In the genomic region with DNA sequence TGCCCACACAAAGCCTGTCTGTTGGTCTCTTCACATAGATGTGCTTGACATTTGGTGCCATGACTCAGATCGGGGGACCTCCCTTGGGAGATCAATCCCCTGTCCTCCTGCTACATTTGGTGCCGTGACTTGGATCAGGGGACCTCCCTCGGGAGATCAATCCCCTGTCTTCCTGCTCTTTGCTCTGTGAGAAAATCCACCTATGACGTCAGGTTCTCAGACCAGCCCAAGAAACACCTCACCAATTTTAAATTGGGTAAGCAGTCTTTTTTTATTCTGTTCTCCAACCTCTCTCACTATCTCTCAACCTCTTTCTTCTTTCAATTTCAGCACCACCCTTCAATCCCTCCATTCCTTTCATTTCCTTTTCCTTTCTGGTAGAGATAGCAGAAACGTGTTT, we compare ENCODE assay signal across 1 cellular context.
TF ChIP-seq lines count a peak whose summit lies in the region.

No MANE protein-coding gene starts in this region.

TF ChIP-seq in GM12878, 131 proteins besides CTCF, POLR2A, EP300 and RAD21 (continued from another document):
- TF ChIP-seq NR2C2 (IDR thresholded peaks at IDR 0.05; ENCODE audit: borderline replicate concordance, control insufficient read depth, insufficient read length, low read depth) = no peak
- TF ChIP-seq MEF2B (IDR thresholded peaks at IDR 0.05; ENCODE audit: partially characterized antibody, poor library complexity, severe bottlenecking) = peak; percentile 86
- TF ChIP-seq, protein P1, sequence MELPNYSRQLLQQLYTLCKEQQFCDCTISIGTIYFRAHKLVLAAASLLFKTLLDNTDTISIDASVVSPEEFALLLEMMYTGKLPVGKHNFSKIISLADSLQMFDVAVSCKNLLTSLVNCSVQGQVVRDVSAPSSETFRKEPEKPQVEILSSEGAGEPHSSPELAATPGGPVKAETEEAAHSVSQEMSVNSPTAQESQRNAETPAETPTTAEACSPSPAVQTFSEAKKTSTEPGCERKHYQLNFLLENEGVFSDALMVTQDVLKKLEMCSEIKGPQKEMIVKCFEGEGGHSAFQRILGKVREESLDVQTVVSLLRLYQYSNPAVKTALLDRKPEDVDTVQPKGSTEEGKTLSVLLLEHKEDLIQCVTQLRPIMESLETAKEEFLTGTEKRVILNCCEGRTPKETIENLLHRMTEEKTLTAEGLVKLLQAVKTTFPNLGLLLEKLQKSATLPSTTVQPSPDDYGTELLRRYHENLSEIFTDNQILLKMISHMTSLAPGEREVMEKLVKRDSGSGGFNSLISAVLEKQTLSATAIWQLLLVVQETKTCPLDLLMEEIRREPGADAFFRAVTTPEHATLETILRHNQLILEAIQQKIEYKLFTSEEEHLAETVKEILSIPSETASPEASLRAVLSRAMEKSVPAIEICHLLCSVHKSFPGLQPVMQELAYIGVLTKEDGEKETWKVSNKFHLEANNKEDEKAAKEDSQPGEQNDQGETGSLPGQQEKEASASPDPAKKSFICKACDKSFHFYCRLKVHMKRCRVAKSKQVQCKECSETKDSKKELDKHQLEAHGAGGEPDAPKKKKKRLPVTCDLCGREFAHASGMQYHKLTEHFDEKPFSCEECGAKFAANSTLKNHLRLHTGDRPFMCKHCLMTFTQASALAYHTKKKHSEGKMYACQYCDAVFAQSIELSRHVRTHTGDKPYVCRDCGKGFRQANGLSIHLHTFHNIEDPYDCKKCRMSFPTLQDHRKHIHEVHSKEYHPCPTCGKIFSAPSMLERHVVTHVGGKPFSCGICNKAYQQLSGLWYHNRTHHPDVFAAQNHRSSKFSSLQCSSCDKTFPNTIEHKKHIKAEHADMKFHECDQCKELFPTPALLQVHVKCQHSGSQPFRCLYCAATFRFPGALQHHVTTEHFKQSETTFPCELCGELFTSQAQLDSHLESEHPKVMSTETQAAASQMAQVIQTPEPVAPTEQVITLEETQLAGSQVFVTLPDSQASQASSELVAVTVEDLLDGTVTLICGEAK (IDR thresholded peaks at IDR 0.05; ENCODE audit: borderline replicate concordance) = no peak
- no peak for TF ChIP-seq MTA2 (IDR thresholded peaks at IDR 0.05; ENCODE audit: low read depth)
- TF ChIP-seq IKZF1 (conservative IDR thresholded peaks at IDR 0.05) = peak; percentile 42; the same call in 1 of the 2 replicates
- no peak for TF ChIP-seq NFIC (IDR thresholded peaks at IDR 0.05; ENCODE audit: low read depth, low read length)
- TF ChIP-seq MYC (IDR thresholded peaks at IDR 0.05; ENCODE audit: insufficient read depth, insufficient read length, insufficient replicate concordance, low read length, severe bottlenecking) = no peak
- TF ChIP-seq STAT1 (conservative IDR thresholded peaks at IDR 0.05) = no peak
- TF ChIP-seq, protein P2, sequence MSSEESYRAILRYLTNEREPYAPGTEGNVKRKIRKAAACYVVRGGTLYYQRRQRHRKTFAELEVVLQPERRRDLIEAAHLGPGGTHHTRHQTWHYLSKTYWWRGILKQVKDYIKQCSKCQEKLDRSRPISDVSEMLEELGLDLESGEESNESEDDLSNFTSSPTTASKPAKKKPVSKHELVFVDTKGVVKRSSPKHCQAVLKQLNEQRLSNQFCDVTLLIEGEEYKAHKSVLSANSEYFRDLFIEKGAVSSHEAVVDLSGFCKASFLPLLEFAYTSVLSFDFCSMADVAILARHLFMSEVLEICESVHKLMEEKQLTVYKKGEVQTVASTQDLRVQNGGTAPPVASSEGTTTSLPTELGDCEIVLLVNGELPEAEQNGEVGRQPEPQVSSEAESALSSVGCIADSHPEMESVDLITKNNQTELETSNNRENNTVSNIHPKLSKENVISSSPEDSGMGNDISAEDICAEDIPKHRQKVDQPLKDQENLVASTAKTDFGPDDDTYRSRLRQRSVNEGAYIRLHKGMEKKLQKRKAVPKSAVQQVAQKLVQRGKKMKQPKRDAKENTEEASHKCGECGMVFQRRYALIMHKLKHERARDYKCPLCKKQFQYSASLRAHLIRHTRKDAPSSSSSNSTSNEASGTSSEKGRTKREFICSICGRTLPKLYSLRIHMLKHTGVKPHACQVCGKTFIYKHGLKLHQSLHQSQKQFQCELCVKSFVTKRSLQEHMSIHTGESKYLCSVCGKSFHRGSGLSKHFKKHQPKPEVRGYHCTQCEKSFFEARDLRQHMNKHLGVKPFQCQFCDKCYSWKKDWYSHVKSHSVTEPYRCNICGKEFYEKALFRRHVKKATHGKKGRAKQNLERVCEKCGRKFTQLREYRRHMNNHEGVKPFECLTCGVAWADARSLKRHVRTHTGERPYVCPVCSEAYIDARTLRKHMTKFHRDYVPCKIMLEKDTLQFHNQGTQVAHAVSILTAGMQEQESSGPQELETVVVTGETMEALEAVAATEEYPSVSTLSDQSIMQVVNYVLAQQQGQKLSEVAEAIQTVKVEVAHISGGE (CRISPR knock-in tag; IDR thresholded peaks at IDR 0.05) = no peak
- TF ChIP-seq WRNIP1 (IDR thresholded peaks at IDR 0.05; ENCODE audit: borderline replicate concordance, low read depth, low read length) = no peak
